ENCODE assay signal across 8 cellular contexts in the genomic region with DNA sequence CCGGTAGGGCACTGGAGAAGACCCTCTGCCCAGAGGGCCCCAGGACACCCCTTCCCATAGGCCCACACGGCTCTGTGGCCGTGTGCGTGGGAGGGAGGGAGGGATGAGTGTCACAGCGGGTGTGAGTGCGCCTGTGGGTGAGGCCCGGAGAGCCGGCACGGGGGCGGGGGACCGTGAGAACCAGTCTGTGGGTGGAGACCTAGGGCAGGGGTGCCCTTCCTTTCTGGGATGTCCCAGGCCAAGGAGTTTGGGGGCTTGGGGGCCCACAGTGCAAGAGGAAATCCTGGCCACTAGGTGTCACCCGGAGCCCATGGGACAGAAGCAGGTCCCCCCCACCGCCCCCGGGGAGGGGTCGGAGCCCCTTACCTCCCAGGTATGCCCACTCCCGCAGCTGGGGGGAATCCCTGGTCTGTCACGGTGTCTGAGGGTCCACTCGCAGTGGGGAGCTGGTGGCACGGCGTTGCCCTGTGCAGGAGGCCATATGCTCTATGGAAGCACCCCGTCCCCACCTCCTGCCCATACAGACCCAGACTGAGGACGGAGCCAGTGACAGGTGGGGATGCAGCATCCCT. TPM values are rescaled to one million over a fixed set of nuclear protein-coding genes. Genes with fewer than 3 reads are reported as not detected.
DNase-seq lines count a peak whose midpoint lies in the region; ATAC-seq, FAIRE-seq and TF ChIP-seq lines count a peak whose summit lies in the region.

No MANE protein-coding gene starts in this region.

- ATAC-seq in GM18873 (IDR thresholded peaks at IDR 0.05; ENCODE audit: low FRiP score, unreplicated experiment) = no peak
- no peak for ATAC-seq in HG03095 (IDR thresholded peaks at IDR 0.05; ENCODE audit: unreplicated experiment)

- no peak overlapping the region for H4K5ac ChIP-seq in H1 (ENCODE audit: insufficient read length, low read depth, low read length)

- no peaks in the 10 kb centered on the region for H3K23me2 ChIP-seq in H1 (ENCODE audit: low read depth, low read length)

- no peak overlapping the region for H3K4me3 Mint-ChIP-seq in osteocyte (ENCODE audit: unreplicated experiment)

- H2BK15ac ChIP-seq in H1 (ENCODE audit: low read length) = no peak overlapping the region

- H3K79me1 ChIP-seq in H1 (ENCODE audit: low read depth, low read length) = peaks cover 2% of the 10 kb centered on the region; the same call in 1 of the 2 replicates

- WGBS in H1 (ENCODE audit: extremely low coverage in 1 of 2, insufficient coverage in 1 of 2, insufficient read length in 1 of 2, insufficient replicate concordance in 2 of 2, low coverage in 1 of 2, low lambda C conversion rate in 2 of 2, missing lambda C conversion rate in 1 of 2), 2 experiments = 43% methylated on average over 9 of the region's 22 CpGs; no CpG with 5 or more reads in 1 of the 2 experiments

- H3K18ac ChIP-seq in H1 (ENCODE audit: extremely low read depth, low read length) = no peak overlapping the region

- CTCF ChIA-PET in GM10248 (lab: Yijun Ruan, JAX) (interaction anchor here (0.6 to 7.9 kb wide), 7 partner anchors 14 to 167 kb away, joined by 3 to 93 read pairs (median 5); no protein-coding TSS in a partner anchor), H1 (lab: Charles Lee; ENCODE audit: partially characterized antibody) (interaction anchor here (0.6 to 15.1 kb wide), 19 partner anchors 12 to 787 kb away, joined by 3 to 426 read pairs (median 4); a partner anchor contains a TSS)

- TF ChIP-seq RAD21 in H1 (IDR thresholded peaks at IDR 0.05 in 1 of 2, conservative IDR thresholded peaks at IDR 0.05 in 1 of 2; ENCODE audit: low read depth in 2 of 2, low read length in 2 of 2) = peak; percentile 85

- FAIRE-seq in H1 (lab: Jason Lieb, UNC) = no peak

- DNase-seq in GM10248 (ENCODE audit: extremely low spot score) = no peak
- peak in 1 of 2 experiments; percentile 72 for DNase-seq in H1 (ENCODE audit: low read depth in 1 of 2, low spot score in 2 of 2)
- DNase-seq in osteocyte (ENCODE audit: extremely low spot score, unreplicated experiment) = no peak
- DNase-seq in MG63 = no peak
- DNase-seq in ACHN = no peak

- H3K23ac ChIP-seq in H1 (ENCODE audit: insufficient read length) = no peak overlapping the region

- H4K8ac ChIP-seq in H1 (ENCODE audit: extremely low read depth, insufficient read depth, low read length) = peak overlapping the region; percentile 35; the same call in 1 of the 2 replicates

- H3K4me2 ChIP-seq in OCI-LY3 (ENCODE audit: low read length) (peak overlapping the region; percentile 58), H1 (ENCODE audit: insufficient read depth in 1 of 2, low read depth in 2 of 2, low read length in 2 of 2) (no peak overlapping the region)

- H3K27me3 ChIP-seq in OCI-LY3 (ENCODE audit: low read depth, low read length) (no peaks in the 10 kb centered on the region), H1 (replicated peaks in 1 of 4; ENCODE audit: control insufficient read depth in 3 of 4, extremely low read depth in 1 of 4, insufficient read depth in 3 of 4, low read length in 3 of 4) (no peaks in the 10 kb centered on the region; a peak in 1 of 7 replicates), MG63 (no peaks in the 10 kb centered on the region)

- peaks cover 12% of the 10 kb centered on the region for H3K27me3 Mint-ChIP-seq in osteocyte (ENCODE audit: unreplicated experiment)

- no peak overlapping the region for H2AK5ac ChIP-seq in H1 (ENCODE audit: low read depth, low read length)

- in situ Hi-C loops in ACHN (cut with HindIII; ENCODE audit: low pct_ligation_motif_present, low pct_unique_long_range_greater_than_20kb, low sequenced_read_pairs) = no loop called here

- no peak overlapping the region for H2BK120ac ChIP-seq in H1 (replicated peaks; ENCODE audit: low read depth, low read length)

- H2BK20ac ChIP-seq in H1 (ENCODE audit: low read length) = no peak overlapping the region

- no peaks in the 10 kb centered on the region for H3K36me3 ChIP-seq in OCI-LY3 (replicated peaks; ENCODE audit: low read depth, low read length)
- no peaks in the 10 kb centered on the region for H3K36me3 ChIP-seq in H1 (ENCODE audit: control insufficient read depth in 2 of 4, insufficient read depth in 4 of 4, low read length in 3 of 4)
- H3K36me3 ChIP-seq in MG63 = no peaks in the 10 kb centered on the region

- H3K36me3 Mint-ChIP-seq in osteocyte (ENCODE audit: unreplicated experiment) = no peaks in the 10 kb centered on the region

- no peak overlapping the region for H3K56ac ChIP-seq in H1 (replicated peaks; ENCODE audit: insufficient read length, low read depth, low read length)

- H3K4ac ChIP-seq in H1 (replicated peaks; ENCODE audit: insufficient read length, low read depth, low read length) = no peak overlapping the region

- H2BK12ac ChIP-seq in H1 (ENCODE audit: low read depth, low read length) = no peak overlapping the region

- H3K14ac ChIP-seq in H1 (ENCODE audit: insufficient read length) = no peak overlapping the region

- H3K4me1 Mint-ChIP-seq in osteocyte (ENCODE audit: unreplicated experiment) = no peaks in the 10 kb centered on the region

- no peaks in the 10 kb centered on the region for H4K20me1 ChIP-seq in OCI-LY3 (ENCODE audit: insufficient read depth, low read length)
- H4K20me1 ChIP-seq in H1 (replicated peaks in 1 of 2; ENCODE audit: control insufficient read depth in 1 of 2, insufficient read depth in 2 of 2, low read length in 2 of 2) = no peaks in the 10 kb centered on the region

- TF ChIP-seq CTCF in GM10248 (IDR thresholded peaks at IDR 0.05; ENCODE audit: control extremely low read depth, extremely low read depth, low read depth, missing control alignments) (peak; percentile 46), OCI-LY3 (IDR thresholded peaks at IDR 0.05; ENCODE audit: low read depth, low read length) (peak; percentile 94), H1 (IDR thresholded peaks at IDR 0.05; ENCODE audit: control extremely low read depth in 1 of 3, insufficient read depth in 1 of 3, low read depth in 1 of 3, low read length in 3 of 3) (peak; percentile 63 to 72 (median 64)), osteocyte (IDR thresholded peaks at IDR 0.05) (peak; percentile 69)

- H3K27ac ChIP-seq in OCI-LY3 (ENCODE audit: low read length) (no peak overlapping the region), H1 (ENCODE audit: low read depth, low read length) (no peak overlapping the region)

- peak overlapping the region; percentile 40 for H3K4me3 ChIP-seq in OCI-LY3 (ENCODE audit: low read length)
- H3K4me3 ChIP-seq in H1 (ENCODE audit: extremely low read depth in 1 of 4, insufficient read depth in 2 of 4, low read depth in 3 of 4, low read length in 4 of 4) = no peak overlapping the region
- no peak overlapping the region for H3K4me3 ChIP-seq in MG63

- H3K9me3 ChIP-seq in OCI-LY3 (ENCODE audit: insufficient read depth, low read length) (no peaks in the 10 kb centered on the region), H1 (ENCODE audit: insufficient read depth in 2 of 2, low read depth in 1 of 2, low read length in 1 of 2) (peaks cover 10% of the 10 kb centered on the region in 2 experiments; a peak in 3 of 4 replicates), MG63 (0 out of 2 replicates have a peak, but pooled peaks cover 7% of the 10 kb centered on the region)

- H2BK5ac ChIP-seq in H1 (ENCODE audit: low read depth, low read length) = no peak overlapping the region

- no peak overlapping the region for H3K27ac Mint-ChIP-seq in osteocyte (ENCODE audit: unreplicated experiment)

- H2AFZ ChIP-seq in OCI-LY3 (ENCODE audit: low read depth, low read length) = peak overlapping the region; percentile 73; the same call in 1 of the 2 replicates
- H2AFZ ChIP-seq in H1 (ENCODE audit: low read length) = no peak overlapping the region

- no peak for TF ChIP-seq POLR2A in H1 (IDR thresholded peaks at IDR 0.05; ENCODE audit: control extremely low read depth in 1 of 2, low read depth in 2 of 2, low read length in 2 of 2)

- POLR2A ChIA-PET in GM10248 (lab: Yijun Ruan, JAX) = no interaction called here
- POLR2A ChIA-PET in H1 (lab: Charles Lee; ENCODE audit: partially characterized antibody) = interaction anchor here (0.7 to 3.5 kb wide), 4 partner anchors 61 to 166 kb away, joined by 3 to 11 read pairs (median 6); a partner anchor contains a TSS

- no peaks in the 10 kb centered on the region for H3K9me3 Mint-ChIP-seq in osteocyte (ENCODE audit: unreplicated experiment)

- H4K91ac ChIP-seq in H1 (replicated peaks; ENCODE audit: insufficient read length, low read length) = no peak overlapping the region

- TF ChIP-seq EP300 in H1 (IDR thresholded peaks at IDR 0.05; ENCODE audit: borderline replicate concordance in 1 of 2, low read depth in 2 of 2, low read length in 2 of 2) = no peak

- no peak overlapping the region; the same call in 1 of the 2 replicates for H3K9ac ChIP-seq in OCI-LY3 (ENCODE audit: low read length)
- H3K9ac ChIP-seq in H1 (replicated peaks in 1 of 4; ENCODE audit: extremely low read depth in 1 of 4, low read depth in 3 of 4, low read length in 3 of 4) = no peak overlapping the region

- H3K4me1 ChIP-seq in OCI-LY3 (ENCODE audit: low read length) (peaks cover 9% of the 10 kb centered on the region), H1 (replicated peaks in 1 of 4; ENCODE audit: control insufficient read depth in 3 of 4, insufficient read depth in 4 of 4, low read length in 3 of 4) (no peaks in the 10 kb centered on the region)

- no peaks in the 10 kb centered on the region for H3K79me2 ChIP-seq in OCI-LY3 (ENCODE audit: low read length)
- H3K79me2 ChIP-seq in H1 (ENCODE audit: control insufficient read depth in 1 of 2, insufficient read depth in 2 of 2, low read length in 2 of 2) = no peaks in the 10 kb centered on the region

RNA-seq across cellular contexts. Expression of a gene that starts 16.0 kb away (rescaled TPM):
- 3.2 and 3.7 TPM in 2 replicates for total RNA-seq in H1 (2021; fragmentation: NEBNext Ultra II Directional; extraction: Animal tissue kit (Norgen Biotek cat#: 25700))
- polyA plus RNA-seq in H1 (2011; rRNA removed) = 7.1 and 11.5 TPM in 2 replicates
- 5.3 TPM for polyA plus RNA-seq in H1 (2011; cell fraction: cytosol; rRNA removed)
- polyA plus RNA-seq in H1 (2011; cell fraction: nucleus; rRNA removed) = 17.8 TPM
- polyA plus RNA-seq in H1 (2012, experiment 1 of 2) = 3.7 to 6.3 TPM (median 4.5 TPM) in 4 replicates
- 3.0 TPM for polyA plus RNA-seq in H1 (2012, experiment 2 of 2)
- 4.2 TPM for polyA plus RNA-seq in H1 (2013, experiment 1 of 2)
- 4.0 TPM for polyA plus RNA-seq in H1 (2013, experiment 2 of 2)
- polyA minus RNA-seq in H1 (2011; rRNA and poly(A)+ RNA removed) = 2.2 and 2.9 TPM in 2 replicates
- 3.4 TPM for polyA minus RNA-seq in H1 (2011; cell fraction: cytosol; rRNA and poly(A)+ RNA removed)
- 3.1 TPM for polyA minus RNA-seq in H1 (2011; cell fraction: nucleus; rRNA and poly(A)+ RNA removed)
- total RNA-seq in osteocyte = not detected in 2 replicates
- not detected in 2 replicates for total RNA-seq in MG63 (2014; rRNA removed; shearing (Covaris generic); ENCODE audit: low replicate concordance)

RNA-seq across cellular contexts. Expression of a gene that starts 47.5 kb away (rescaled TPM):
- total RNA-seq in H1 (2021; fragmentation: NEBNext Ultra II Directional; extraction: Animal tissue kit (Norgen Biotek cat#: 25700)) = 33.7 and 33.9 TPM in 2 replicates
- polyA plus RNA-seq in H1 (2011; rRNA removed) = 30.3 and 40.2 TPM in 2 replicates
- 25.6 TPM for polyA plus RNA-seq in H1 (2011; cell fraction: cytosol; rRNA removed)
- 125 TPM for polyA plus RNA-seq in H1 (2011; cell fraction: nucleus; rRNA removed)
- 20.2 to 35.8 TPM (median 29.2 TPM) in 4 replicates for polyA plus RNA-seq in H1 (2012, experiment 1 of 2)
- polyA plus RNA-seq in H1 (2012, experiment 2 of 2) = 19.0 TPM
- polyA plus RNA-seq in H1 (2013, experiment 1 of 2) = 33.7 TPM
- 38.3 TPM for polyA plus RNA-seq in H1 (2013, experiment 2 of 2)
- 9.8 and 12.1 TPM in 2 replicates for polyA minus RNA-seq in H1 (2011; rRNA and poly(A)+ RNA removed)
- polyA minus RNA-seq in H1 (2011; cell fraction: cytosol; rRNA and poly(A)+ RNA removed) = 23.4 TPM
- 23.0 TPM for polyA minus RNA-seq in H1 (2011; cell fraction: nucleus; rRNA and poly(A)+ RNA removed)
- 49.8 and 52.3 TPM in 2 replicates for total RNA-seq in osteocyte
- 68.8 and 98.8 TPM in 2 replicates for total RNA-seq in MG63 (2014; rRNA removed; shearing (Covaris generic); ENCODE audit: low replicate concordance)
